In the genomic region with DNA sequence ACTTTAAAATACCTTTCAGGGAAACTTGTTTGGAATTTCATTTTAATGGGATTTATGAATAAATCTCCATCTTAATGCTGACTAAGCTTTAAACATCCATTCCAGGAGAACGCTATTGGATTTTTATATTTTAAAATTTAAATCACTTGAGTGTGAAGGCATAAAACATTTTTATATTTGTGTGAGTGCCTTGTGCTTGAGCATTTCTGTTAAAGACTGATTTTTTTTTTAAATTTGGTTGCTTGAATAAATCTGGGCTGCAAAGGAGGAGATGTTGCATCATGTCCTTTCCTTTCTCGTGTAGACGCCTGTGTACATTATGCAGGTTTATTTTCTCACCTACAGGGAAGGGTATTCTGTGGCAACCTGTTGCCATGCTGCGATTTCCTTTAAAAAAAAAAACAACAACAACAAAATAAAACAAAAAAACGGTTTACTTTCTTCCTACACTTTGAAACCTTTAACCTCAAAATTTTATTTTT, we compare ENCODE assay signal across 23 cellular contexts.
"Had no signal": no experiment of that assay in that cellular context is flagged by ENCODE, and none has a peak within 500 bp of the region (broad histone marks: within the 10 kb centered on the region; RNA-seq: fewer than 3 reads in every experiment).

No MANE protein-coding gene starts in this region.

- H3K4me1 Mint-ChIP-seq: activated CD4-positive, alpha-beta memory T cell treated with anti-CD3 and anti-CD28 coated beads, Interleukin-2, amount 10 ng/mL, durations not matched to agents 7 days and 5 days; activated CD8-positive, alpha-beta memory T cell treated with anti-CD3 and anti-CD28 coated beads, Interleukin-2, amount 10 ng/mL, durations not matched to agents 7 days and 5 days; stimulated activated effector memory CD8-positive, alpha-beta T cell treated with anti-CD3 and anti-CD28 coated beads, Interleukin-12 subunit alpha, Interleukin-12 subunit beta, amount 100 ng/mL, for 72 hours had no signal

- H3K27ac Mint-ChIP-seq: activated CD4-positive, alpha-beta memory T cell treated with anti-CD3 and anti-CD28 coated beads, Interleukin-2, amount 10 ng/mL, durations not matched to agents 7 days and 5 days; activated CD8-positive, alpha-beta memory T cell treated with anti-CD3 and anti-CD28 coated beads, Interleukin-2, amount 10 ng/mL, durations not matched to agents 7 days and 5 days; dendritic cell treated with granulocyte-macrophage colony-stimulating factor and Interleukin-4, amounts not matched to agents 40 ng/mL and 50 ng/mL, for 4 days; stimulated activated effector memory CD8-positive, alpha-beta T cell treated with anti-CD3 and anti-CD28 coated beads, Interleukin-12 subunit alpha, Interleukin-12 subunit beta, amount 100 ng/mL, for 72 hours had no signal

- FAIRE-seq: bronchial epithelial cell had no signal

- H3K27me3 ChIP-seq: esophagus squamous epithelium, ovary, stomach, vagina had no signal

- H3K9me3 ChIP-seq: esophagus squamous epithelium, lower lobe of right lung, ovary, psoas muscle, stomach, vagina had no signal

- DNase-seq: activated CD4-positive, alpha-beta memory T cell treated with anti-CD3 and anti-CD28 coated beads, Interleukin-2, amount 10 ng/mL, durations not matched to agents 7 days and 5 days; activated CD4-positive, alpha-beta T cell treated with anti-CD3 and anti-CD28 coated beads for 48 hours; activated CD4-positive, CD25-positive, alpha-beta regulatory T cell; activated CD8-positive, alpha-beta memory T cell treated with anti-CD3 and anti-CD28 coated beads, Interleukin-2, amount 10 ng/mL, durations not matched to agents 7 days and 5 days; activated effector memory CD4-positive, alpha-beta T cell treated with Interleukin-2 at 50 U/mL for 16 hours; activated naive CD4-positive, alpha-beta T cell treated with anti-CD3 and anti-CD28 coated beads, Interleukin-2, amount 50 U/mL, for 16 hours; aorta; cerebellar nuclear complex; effector memory CD4-positive, alpha-beta T cell; esophagus squamous epithelium; islet precursor cell; left colon; lower lobe of right lung; nephron progenitor cell; ovary; psoas muscle; stimulated activated CD4-positive, alpha-beta T cell treated with anti-CD3 and anti-CD28 coated beads, Interleukin-4, amount 100 ng/mL, for 24 hours; stomach had no signal

- H3K4me3 ChIP-seq: esophagus squamous epithelium, lower lobe of right lung, ovary, psoas muscle, smooth muscle cell, stomach, vagina had no signal

- H3K36me3 ChIP-seq: ovary had no signal

- H3K4me3 Mint-ChIP-seq: activated CD4-positive, alpha-beta memory T cell treated with anti-CD3 and anti-CD28 coated beads, Interleukin-2, amount 10 ng/mL, durations not matched to agents 7 days and 5 days; activated CD8-positive, alpha-beta memory T cell treated with anti-CD3 and anti-CD28 coated beads, Interleukin-2, amount 10 ng/mL, durations not matched to agents 7 days and 5 days; dendritic cell treated with granulocyte-macrophage colony-stimulating factor and Interleukin-4, amounts not matched to agents 40 ng/mL and 50 ng/mL, for 4 days; nephron progenitor cell; stimulated activated effector memory CD8-positive, alpha-beta T cell treated with anti-CD3 and anti-CD28 coated beads, Interleukin-12 subunit alpha, Interleukin-12 subunit beta, amount 100 ng/mL, for 72 hours had no signal

- H3K27me3 Mint-ChIP-seq: activated CD4-positive, alpha-beta memory T cell treated with anti-CD3 and anti-CD28 coated beads, Interleukin-2, amount 10 ng/mL, durations not matched to agents 7 days and 5 days; activated CD8-positive, alpha-beta memory T cell treated with anti-CD3 and anti-CD28 coated beads, Interleukin-2, amount 10 ng/mL, durations not matched to agents 7 days and 5 days; dendritic cell treated with granulocyte-macrophage colony-stimulating factor and Interleukin-4, amounts not matched to agents 40 ng/mL and 50 ng/mL, for 4 days had no signal

- H3K9me3 Mint-ChIP-seq: activated CD4-positive, alpha-beta memory T cell treated with anti-CD3 and anti-CD28 coated beads, Interleukin-2, amount 10 ng/mL, durations not matched to agents 7 days and 5 days; dendritic cell treated with granulocyte-macrophage colony-stimulating factor and Interleukin-4, amounts not matched to agents 40 ng/mL and 50 ng/mL, for 4 days; nephron progenitor cell; stimulated activated effector memory CD8-positive, alpha-beta T cell treated with anti-CD3 and anti-CD28 coated beads, Interleukin-12 subunit alpha, Interleukin-12 subunit beta, amount 100 ng/mL, for 72 hours had no signal

- H3K4me1 ChIP-seq: esophagus squamous epithelium, lower lobe of right lung, stomach, vagina had no signal

- H3K27ac ChIP-seq: esophagus squamous epithelium, lower lobe of right lung, ovary, psoas muscle, stomach, vagina had no signal

- H3K4me2 ChIP-seq: smooth muscle cell had no signal

- H3K36me3 Mint-ChIP-seq: activated CD8-positive, alpha-beta memory T cell treated with anti-CD3 and anti-CD28 coated beads, Interleukin-2, amount 10 ng/mL, durations not matched to agents 7 days and 5 days; stimulated activated effector memory CD8-positive, alpha-beta T cell treated with anti-CD3 and anti-CD28 coated beads, Interleukin-12 subunit alpha, Interleukin-12 subunit beta, amount 100 ng/mL, for 72 hours had no signal

- ATAC-seq: activated CD8-positive, alpha-beta memory T cell treated with anti-CD3 and anti-CD28 coated beads, Interleukin-2, amount 10 ng/mL, durations not matched to agents 7 days and 5 days; left colon; lower lobe of right lung; psoas muscle; stimulated activated effector memory CD8-positive, alpha-beta T cell treated with anti-CD3 and anti-CD28 coated beads, Interleukin-12 subunit alpha, Interleukin-12 subunit beta, amount 100 ng/mL, for 72 hours had no signal
